ENCODE assay signal across 1 cellular context in genomic region chr20:50513169-50514034, GRCh38.
TF ChIP-seq lines count a peak whose summit lies in the region.

No MANE protein-coding gene starts in this region.

TF ChIP-seq in neural cell, 6 proteins besides CTCF, POLR2A, EP300 and RAD21:
- TF ChIP-seq POLR2AphosphoS5 (IDR thresholded peaks at IDR 0.05) (no peak), REST (IDR thresholded peaks at IDR 0.05; ENCODE audit: borderline replicate concordance) (no peak), MXI1 (conservative IDR thresholded peaks at IDR 0.05; ENCODE audit: poor library complexity, severe bottlenecking) (no peak), SMC3 (conservative IDR thresholded peaks at IDR 0.05; ENCODE audit: poor library complexity) (no peak), TAF1 (IDR thresholded peaks at IDR 0.05; ENCODE audit: low read depth) (no peak), EZH2 (IDR thresholded peaks at IDR 0.05; ENCODE audit: borderline replicate concordance, insufficient read depth, low read length, poor library complexity, severe bottlenecking) (no peak)
